Comparison of ENCODE assay signal across 15 cellular contexts in the genomic region with DNA sequence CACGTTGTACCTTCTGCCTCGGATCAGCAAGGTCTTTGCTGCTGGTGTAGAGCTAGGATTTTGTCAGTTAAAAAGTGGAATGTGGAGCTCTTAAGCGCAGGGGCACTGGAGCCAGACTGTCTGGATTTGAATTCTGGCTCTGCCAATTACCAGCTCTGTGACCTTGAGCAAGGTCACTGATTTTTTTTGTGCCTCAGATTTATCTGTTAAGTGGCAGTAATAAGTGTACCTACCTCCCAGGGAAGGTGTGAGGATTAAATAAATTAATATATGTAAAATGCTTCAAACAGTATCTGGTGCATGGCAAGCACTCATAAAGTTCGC. TPM values are rescaled to one million over a fixed set of nuclear protein-coding genes. Genes with fewer than 3 reads are reported as not detected.
DNase-seq lines count a peak whose midpoint lies in the region; ATAC-seq and TF ChIP-seq lines count a peak whose summit lies in the region.
"Had no signal": no experiment of that assay in that cellular context is flagged by ENCODE, and none has a peak within 500 bp of the region (broad histone marks: within the 10 kb centered on the region; RNA-seq: fewer than 3 reads in every experiment).

No MANE protein-coding gene starts in this region.

- no peaks in the 10 kb centered on the region for H3K9me2 ChIP-seq in GM23338 (ENCODE audit: insufficient read depth)

- no peaks in the 10 kb centered on the region for H3K27me3 ChIP-seq in GM23338 (ENCODE audit: insufficient read depth)
- H3K27me3 ChIP-seq: tibial nerve had no signal

- peaks cover 7% of the 10 kb centered on the region for H3K4me1 Mint-ChIP-seq in T-helper 1 cell treated with Interleukin-12 subunit alpha and Interleukin-12 subunit beta and Interleukin-4 antibody, amounts not matched to agents 30 μg/mL and 1 μg/mL, for 36 hours (ENCODE audit: low read depth)
- H3K4me1 Mint-ChIP-seq in GM23338: peaks cover 38% of the 10 kb centered on the region
- peaks cover 26 to 29% (median 27%) of the 10 kb centered on the region in 3 donors for H3K4me1 Mint-ChIP-seq in T-cell
- peaks cover 8% of the 10 kb centered on the region for H3K4me1 Mint-ChIP-seq in memory B cell

- H3K4me3 ChIP-seq in GM23338: peak overlapping the region; percentile 10; the same call in 1 of the 2 replicates
- H3K4me3 ChIP-seq: A549, tibial nerve had no signal

- TF ChIP-seq CTCF in GM23338 (conservative IDR thresholded peaks at IDR 0.05; ENCODE audit: low read depth in 2 of 2): no peak

- H3K4me3 Mint-ChIP-seq in T-helper 1 cell treated with Interleukin-12 subunit alpha and Interleukin-12 subunit beta and Interleukin-4 antibody, amounts not matched to agents 30 μg/mL and 1 μg/mL, for 36 hours: peak overlapping the region; percentile 33
- peak overlapping the region; percentile 52 for H3K4me3 Mint-ChIP-seq in GM23338
- peak overlapping the region; percentile 58 to 74 (median 61) for H3K4me3 Mint-ChIP-seq in T-cell
- peak overlapping the region; percentile 61 for H3K4me3 Mint-ChIP-seq in memory B cell

- H3F3A ChIP-seq in GM23338 (replicated peaks; ENCODE audit: low read depth): no peaks in the 10 kb centered on the region

- H3K79me2 ChIP-seq in GM23338 (replicated peaks; ENCODE audit: insufficient read depth): no peaks in the 10 kb centered on the region

- H3K4me1 ChIP-seq in GM23338 (ENCODE audit: insufficient read depth): peaks cover 34% of the 10 kb centered on the region

- H3K27ac Mint-ChIP-seq in T-helper 1 cell treated with Interleukin-12 subunit alpha and Interleukin-12 subunit beta and Interleukin-4 antibody, amounts not matched to agents 30 μg/mL and 1 μg/mL, for 36 hours: no peak overlapping the region
- peak overlapping the region; percentile 80 for H3K27ac Mint-ChIP-seq in GM23338
- H3K27ac Mint-ChIP-seq in T-cell: peak overlapping the region; percentile 65 to 79
- H3K27ac Mint-ChIP-seq in memory B cell: no peak overlapping the region

- no peaks in the 10 kb centered on the region for H4K20me1 ChIP-seq in GM23338 (replicated peaks; ENCODE audit: insufficient read depth)

- DNase-seq in T-helper 1 cell (no peak), GM23338 (ENCODE audit: low spot score) (no peak), T-cell (no peak), memory B cell (ENCODE audit: low spot score in 2 of 2) (no peak), AML-193 (lab: John Stamatoyannopoulos, UW) (no peak), NCI-H187 (lab: John Stamatoyannopoulos, UW) (no peak)
- DNase-seq: activated effector memory CD4-positive, alpha-beta T cell treated with Interleukin-2 at 50 U/mL for 16 hours; KBM-7 had no signal

- peaks cover 7% of the 10 kb centered on the region for H3K27me3 Mint-ChIP-seq in T-helper 1 cell treated with Interleukin-12 subunit alpha and Interleukin-12 subunit beta and Interleukin-4 antibody, amounts not matched to agents 30 μg/mL and 1 μg/mL, for 36 hours (ENCODE audit: low read depth)
- H3K27me3 Mint-ChIP-seq in GM23338 (ENCODE audit: insufficient read depth, low read depth, poor library complexity) (no peaks in the 10 kb centered on the region), T-cell (peaks cover 9 to 17% of the 10 kb centered on the region in 2 donors), memory B cell (peaks cover 11% of the 10 kb centered on the region)

- POLR2A ChIA-PET in T-cell (lab: Charles Lee): interaction anchor here in 1 of 2 donors (0.7 kb wide), 1 partner anchor 42 kb away, joined by 4 read pairs; no protein-coding TSS in a partner anchor

- H3K36me3 Mint-ChIP-seq in T-helper 1 cell treated with Interleukin-12 subunit alpha and Interleukin-12 subunit beta and Interleukin-4 antibody, amounts not matched to agents 30 μg/mL and 1 μg/mL, for 36 hours (ENCODE audit: low read depth): no peaks in the 10 kb centered on the region
- no peaks in the 10 kb centered on the region for H3K36me3 Mint-ChIP-seq in GM23338 (ENCODE audit: low read depth)
- no peaks in the 10 kb centered on the region for H3K36me3 Mint-ChIP-seq in T-cell
- no peaks in the 10 kb centered on the region for H3K36me3 Mint-ChIP-seq in memory B cell

- ATAC-seq in GM23338 (peak; percentile 29), T-cell (replicated peaks in 1 of 4) (no peak), memory B cell (ENCODE audit: low read depth) (no peak), HG02981 (IDR thresholded peaks at IDR 0.05; ENCODE audit: unreplicated experiment) (no peak)

- H3K27ac ChIP-seq in GM23338 (ENCODE audit: low read depth): peak overlapping the region; percentile 86
- H3K27ac ChIP-seq: A549, tibial nerve had no signal

- no peaks in the 10 kb centered on the region for H3K9me3 Mint-ChIP-seq in T-helper 1 cell treated with Interleukin-12 subunit alpha and Interleukin-12 subunit beta and Interleukin-4 antibody, amounts not matched to agents 30 μg/mL and 1 μg/mL, for 36 hours
- H3K9me3 Mint-ChIP-seq in GM23338: no peaks in the 10 kb centered on the region
- H3K9me3 Mint-ChIP-seq in T-cell: no peaks in the 10 kb centered on the region
- H3K9me3 Mint-ChIP-seq in memory B cell: peaks cover 1% of the 10 kb centered on the region

- peak overlapping the region; percentile 48 for H3K4me2 ChIP-seq in GM23338
- H3K4me2 ChIP-seq: A549 had no signal

- no peaks in the 10 kb centered on the region for H3K36me3 ChIP-seq in GM23338 (ENCODE audit: insufficient read depth)
- H3K36me3 ChIP-seq: tibial nerve had no signal

- CTCF ChIA-PET in T-cell (lab: Charles Lee): interaction anchor here (0.6 to 0.9 kb wide), 3 partner anchors 16 to 627 kb away, joined by 3 read pairs; no protein-coding TSS in a partner anchor

- no peak overlapping the region for H2AFZ ChIP-seq in GM23338

TF ChIP-seq in GM23338, 12 proteins besides CTCF, POLR2A, EP300 and RAD21:
- TF ChIP-seq EZH2 (IDR thresholded peaks at IDR 0.05; ENCODE audit: low read depth, unreplicated experiment) (no peak), NANOG (IDR thresholded peaks at IDR 0.05; ENCODE audit: borderline replicate concordance) (no peak), STAT1 (IDR thresholded peaks at IDR 0.05; ENCODE audit: unreplicated experiment) (no peak), ZNF331 (CRISPR knock-in tag; IDR thresholded peaks at IDR 0.05; ENCODE audit: low read depth) (no peak), EZH2phosphoT487 (IDR thresholded peaks at IDR 0.05; ENCODE audit: unreplicated experiment) (no peak), CREB1 (CRISPR knock-in tag; IDR thresholded peaks at IDR 0.05; ENCODE audit: low read depth) (no peak)

RNA-seq across cellular contexts. Expression of a gene that starts 40.3 kb away (rescaled TPM):
- not detected in 2 replicates for total RNA-seq in GM23338 (2014; rRNA removed; shearing (Covaris generic))
- not detected in 2 replicates for polyA plus RNA-seq in GM23338 (2016; fragmentation: Nextera tagmentation; extraction: Ambion mirVana)
- total RNA-seq in T-cell: not detected
- total RNA-seq: RPMI7951, skeletal muscle tissue, tibial nerve had no signal
- polyA plus RNA-seq: A549, neural cell had no signal

Comparison
In these comparisons a context has a peak if more than half of its experiments do, and no peak if none do; other contexts are left out.
1. H3K27ac Mint-ChIP-seq: peak in GM23338 (single experiment) and T-cell (2 of 2); none in T-helper 1 cell treated with Interleukin-12 subunit alpha and Interleukin-12 subunit beta and Interleukin-4 antibody, amounts not matched to agents 30 μg/mL and 1 μg/mL, for 36 hours (single experiment) and memory B cell (single experiment).
2. Peak in every context shown above with its lines, with median percentiles within 50 percentile points of each other: H3K4me3 Mint-ChIP-seq.